ENCODE assay signal across 26 cellular contexts in genomic region chr5:72418271-72418670, GRCh38.
"Had no signal": no experiment of that assay in that cellular context is flagged by ENCODE, and none has a peak within 500 bp of the region (broad histone marks: within the 10 kb centered on the region; RNA-seq: fewer than 3 reads in every experiment).

No MANE protein-coding gene starts in this region.

- ATAC-seq: effector memory CD8-positive, alpha-beta T cell; esophagus mucosa; gastrocnemius medialis; heart right ventricle; left cardiac atrium; left lung; left ventricle myocardium superior; lower lobe of right lung; mucosa of descending colon had no signal

- H3K27ac ChIP-seq: colonic mucosa, epithelial cell of prostate, esophagus squamous epithelium, gastrocnemius medialis, heart right ventricle, left lung, lower lobe of right lung had no signal

- H3K9me3 ChIP-seq: colonic mucosa, esophagus squamous epithelium, gastrocnemius medialis, heart right ventricle, left lung, lower lobe of right lung, mucosa of descending colon had no signal

- FAIRE-seq: endometrium, islet of Langerhans, keratinocyte had no signal

- H3K27me3 ChIP-seq: colonic mucosa, esophagus squamous epithelium, gastrocnemius medialis, heart right ventricle, left lung had no signal

- H3K36me3 ChIP-seq: colonic mucosa, esophagus squamous epithelium, gastrocnemius medialis, heart right ventricle, left lung, lower lobe of right lung had no signal

- DNase-seq: colonic mucosa; cortex of kidney; effector CD8-positive, alpha-beta T cell; effector memory CD8-positive, alpha-beta T cell; endodermal cell; erythroblast; esophagus squamous epithelium; foreskin fibroblast; foreskin melanocyte; gastrocnemius medialis; glutamatergic neuron; head of caudate nucleus; heart right ventricle; hippocampal formation; left cardiac atrium; left ventricle myocardium superior; lower lobe of right lung; mesenchymal stem cell; mucosa of descending colon; naive B cell had no signal

- H3K4me1 ChIP-seq: colonic mucosa, esophagus squamous epithelium, gastrocnemius medialis, heart right ventricle, left lung, lower lobe of right lung had no signal

- H3K4me3 ChIP-seq: colonic mucosa, esophagus squamous epithelium, gastrocnemius medialis, heart right ventricle, left lung, lower lobe of right lung, mucosa of descending colon had no signal
